In the genomic region with DNA sequence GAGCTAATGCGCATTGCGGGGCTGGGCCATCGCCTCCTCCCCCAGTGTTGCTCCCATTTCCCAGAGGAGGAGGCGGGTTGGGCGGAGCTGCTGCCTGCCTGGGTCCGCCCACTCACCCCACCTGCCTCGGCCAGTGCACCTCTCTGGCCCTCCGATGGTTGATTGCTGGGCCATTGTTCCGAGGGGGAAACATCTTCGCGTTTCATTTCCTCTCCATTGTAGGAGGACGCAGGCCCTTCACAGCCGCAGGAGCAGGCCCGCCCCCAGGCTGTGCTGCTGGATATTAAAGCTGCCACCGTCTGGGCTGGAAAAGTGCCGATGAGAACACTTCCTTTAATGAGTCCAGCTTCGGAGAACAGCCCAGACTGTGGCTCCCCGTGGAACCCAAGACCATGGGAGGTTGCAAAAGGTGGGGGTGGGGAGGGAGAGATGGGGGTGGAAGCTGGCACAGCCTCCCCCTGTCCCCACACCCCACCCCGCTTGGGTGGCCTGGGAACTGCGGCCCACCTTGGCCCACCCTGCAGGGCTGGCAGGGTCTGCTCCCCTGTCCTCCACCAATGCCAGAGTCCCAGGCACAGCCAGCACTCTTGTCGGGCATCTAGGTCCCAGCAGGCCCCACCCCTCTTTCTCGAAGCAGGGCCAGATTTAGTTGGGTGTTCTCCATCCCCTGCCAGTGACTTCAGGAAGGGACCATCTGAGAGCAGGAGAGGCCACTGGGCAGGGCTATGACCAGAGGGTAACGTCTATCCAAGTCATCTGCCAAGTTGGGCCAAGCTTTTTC, we compare ENCODE assay signal across 11 cellular contexts.
DNase-seq lines count a peak whose midpoint lies in the region; ATAC-seq and TF ChIP-seq lines count a peak whose summit lies in the region.
"Had no signal": no experiment of that assay in that cellular context is flagged by ENCODE, and none has a peak within 500 bp of the region (broad histone marks: within the 10 kb centered on the region; RNA-seq: fewer than 3 reads in every experiment).

No MANE protein-coding gene starts in this region.

- TF ChIP-seq CTCF in smooth muscle cell (IDR thresholded peaks at IDR 0.05; ENCODE audit: borderline replicate concordance, insufficient read depth, poor library complexity, severe bottlenecking) = no peak

- H3K79me2 ChIP-seq in smooth muscle cell (ENCODE audit: low read depth) = no peaks in the 10 kb centered on the region

- peaks cover 0 to 8% (median 3%) of the 10 kb centered on the region in 11 experiments; a peak in 12 of 22 replicates for H3K9me3 ChIP-seq in BLaER1 treated with 17β-estradiol and CSF1 and Interleukin-3, amounts not matched to agents 10 nM and 100 nM (replicated peaks in 1 of 11)
- H3K9me3 ChIP-seq in HUES48 (ENCODE audit: control insufficient read depth, insufficient read depth, low read length) (0 out of 2 replicates have a peak, but pooled peaks cover under 1% of the 10 kb centered on the region), smooth muscle cell (replicated peaks; ENCODE audit: low read depth) (no peaks in the 10 kb centered on the region)
- H3K9me3 ChIP-seq: stomach had no signal

- peak; percentile 72 for DNase-seq in ecto neural progenitor cell (ENCODE audit: low spot score)
- DNase-seq in islet precursor cell = peak; percentile 71
- no peak for DNase-seq in smooth muscle cell (lab: John Stamatoyannopoulos, UW; ENCODE audit: unreplicated experiment)
- no peak for DNase-seq in stimulated activated naive CD4-positive, alpha-beta T cell treated with Interleukin-2 at 50 U/mL for 16 hours (lab: John Stamatoyannopoulos, UW)
- DNase-seq: PC-9, stomach had no signal

- H3K27me3 ChIP-seq in BLaER1 treated with 17β-estradiol and CSF1 and Interleukin-3, amounts not matched to agents 10 nM and 100 nM = no peaks in the 10 kb centered on the region
- H3K27me3 ChIP-seq in HUES48 (ENCODE audit: control insufficient read depth, insufficient read depth, low read length) = no peaks in the 10 kb centered on the region
- peaks cover 8% of the 10 kb centered on the region for H3K27me3 ChIP-seq in smooth muscle cell (ENCODE audit: low read depth)

- peak overlapping the region in 1 of 11 experiments; percentile 6; a peak in 1 of 22 replicates for H3K27ac ChIP-seq in BLaER1 treated with 17β-estradiol and CSF1 and Interleukin-3, amounts not matched to agents 10 nM and 100 nM
- H3K27ac ChIP-seq in HUES48 (ENCODE audit: low read depth, low read length) = peak overlapping the region; percentile 63
- H3K27ac ChIP-seq in smooth muscle cell (ENCODE audit: low read depth) = no peak overlapping the region
- H3K27ac ChIP-seq: PC-9, stomach, VCaP had no signal

- peaks cover 7 to 36% (median 19%) of the 10 kb centered on the region in 10 experiments; a peak in 18 of 20 replicates for H3K4me1 ChIP-seq in BLaER1 treated with 17β-estradiol and CSF1 and Interleukin-3, amounts not matched to agents 10 nM and 100 nM
- H3K4me1 ChIP-seq in HUES48 (ENCODE audit: control insufficient read depth, insufficient read depth, low read length) = peaks cover 7% of the 10 kb centered on the region
- H3K4me1 ChIP-seq in smooth muscle cell (ENCODE audit: low read depth) = peaks cover 11% of the 10 kb centered on the region
- H3K4me1 ChIP-seq: stomach had no signal

- H2AFZ ChIP-seq in smooth muscle cell (ENCODE audit: low read depth) = no peak overlapping the region
- H2AFZ ChIP-seq: PC-9 had no signal

- peak overlapping the region in 1 of 10 experiments; percentile 25; a peak in 2 of 20 replicates for H3K4me3 ChIP-seq in BLaER1 treated with 17β-estradiol and CSF1 and Interleukin-3, amounts not matched to agents 10 nM and 100 nM
- H3K4me3 ChIP-seq in HUES48 (ENCODE audit: low read depth, low read length) = peak overlapping the region; percentile 46; the same call in 1 of the 2 replicates
- H3K4me3 ChIP-seq in smooth muscle cell = no peak overlapping the region
- H3K4me3 ChIP-seq: PC-9, stomach had no signal

- ATAC-seq in HG03097 (IDR thresholded peaks at IDR 0.05; ENCODE audit: low FRiP score, unreplicated experiment) (no peak), HG02870 (IDR thresholded peaks at IDR 0.05; ENCODE audit: unreplicated experiment) (no peak)

- H4K20me1 ChIP-seq in BLaER1 treated with 17β-estradiol and CSF1 and Interleukin-3, amounts not matched to agents 10 nM and 100 nM = peaks cover 0 to 28% (median 0%) of the 10 kb centered on the region in 11 experiments; a peak in 5 of 22 replicates
- no peaks in the 10 kb centered on the region for H4K20me1 ChIP-seq in smooth muscle cell (ENCODE audit: low read depth)

- WGBS in smooth muscle cell (ENCODE audit: low lambda C conversion rate) = 34% methylated on average over 21 of the region's 23 CpGs

- H3K4me2 ChIP-seq in BLaER1 treated with 17β-estradiol and CSF1 and Interleukin-3, amounts not matched to agents 10 nM and 100 nM = peak overlapping the region; percentile 57 to 92 (median 78)
- H3K4me2 ChIP-seq in smooth muscle cell = no peak overlapping the region
- H3K4me2 ChIP-seq: PC-9 had no signal

- no peaks in the 10 kb centered on the region for H3F3A ChIP-seq in smooth muscle cell (ENCODE audit: low read depth)

- no peaks in the 10 kb centered on the region for H3K36me3 ChIP-seq in BLaER1 treated with 17β-estradiol and CSF1 and Interleukin-3, amounts not matched to agents 10 nM and 100 nM
- H3K36me3 ChIP-seq in HUES48 (ENCODE audit: control insufficient read depth, insufficient read depth, low read length) = no peaks in the 10 kb centered on the region
- H3K36me3 ChIP-seq in smooth muscle cell (ENCODE audit: low read depth) = no peaks in the 10 kb centered on the region
- H3K36me3 ChIP-seq: stomach had no signal

- peak overlapping the region in 3 of 11 experiments; percentile 43 to 44 (median 44); a peak in 4 of 22 replicates for H3K9ac ChIP-seq in BLaER1 treated with 17β-estradiol and CSF1 and Interleukin-3, amounts not matched to agents 10 nM and 100 nM
- H3K9ac ChIP-seq in HUES48 (ENCODE audit: low read depth, low read length) (no peak overlapping the region), smooth muscle cell (ENCODE audit: low read depth) (no peak overlapping the region)

Comparison
In these comparisons a context has a peak if more than half of its experiments do, and no peak if none do; other contexts are left out.
1. DNase-seq: peak in ecto neural progenitor cell (single experiment) and islet precursor cell (single experiment); none in smooth muscle cell (single experiment) and stimulated activated naive CD4-positive, alpha-beta T cell treated with Interleukin-2 at 50 U/mL for 16 hours (single experiment).